In the genomic region with DNA sequence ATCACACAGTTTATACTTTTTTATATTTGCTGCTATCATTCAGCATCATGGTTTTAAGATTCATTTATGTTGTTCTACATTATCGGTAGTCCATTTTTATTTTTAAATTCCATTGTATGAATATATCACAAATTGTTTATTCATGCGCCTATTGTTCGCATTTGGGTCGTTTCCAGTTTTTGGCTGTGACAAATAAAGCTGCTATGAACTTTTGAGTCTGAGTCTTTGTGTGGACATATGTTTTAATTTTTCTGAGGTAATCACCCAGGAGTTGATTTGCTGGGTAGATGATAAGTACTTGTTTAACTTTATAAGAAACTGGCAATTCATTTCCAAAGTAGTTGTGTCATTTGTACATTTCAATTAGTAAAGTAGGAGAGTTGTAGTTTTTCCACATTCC, we compare ENCODE assay signal across 24 cellular contexts.
"Had no signal": no experiment of that assay in that cellular context is flagged by ENCODE, and none has a peak within 500 bp of the region (broad histone marks: within the 10 kb centered on the region; RNA-seq: fewer than 3 reads in every experiment).

No MANE protein-coding gene starts in this region.

- H3K9me3 ChIP-seq: left lung, right lobe of liver, suprapubic skin, vagina had no signal

- DNase-seq: effector memory CD4-positive, alpha-beta T cell; foreskin melanocyte; glutamatergic neuron; heart right ventricle; hippocampal formation; left cardiac atrium; left lung; mammary epithelial cell; mesendoderm; midbrain; naive thymus-derived CD4-positive, alpha-beta T cell; right lobe of liver; stimulated activated CD4-positive, alpha-beta T cell treated with anti-CD3 and anti-CD28 coated beads, Interleukin-12 subunit alpha, Interleukin-12 subunit beta, amount 100 ng/mL, for 4 hours; stimulated activated CD4-positive, alpha-beta T cell treated with anti-CD3 and anti-CD28 coated beads, Interleukin-1b, Interleukin-23, amount 100 ng/mL, for 48 hours; stimulated activated CD4-positive, alpha-beta T cell treated with anti-CD3 and anti-CD28 coated beads, Interleukin-4, amount 100 ng/mL, for 1 hour; stimulated activated CD8-positive, alpha-beta memory T cell treated with anti-CD3 and anti-CD28 coated beads, Interleukin-4, amount 100 ng/mL, for 48 hours; stimulated activated naive CD4-positive, alpha-beta T cell; stimulated activated naive CD8-positive, alpha-beta T cell treated with anti-CD3 and anti-CD28 coated beads, Interleukin-15, amount 100 ng/mL, for 72 hours; trophoblast cell had no signal

- H2AFZ ChIP-seq: neural progenitor cell, parathyroid adenoma had no signal

- H3K9ac ChIP-seq: neural progenitor cell, parathyroid adenoma had no signal

- H3K79me2 ChIP-seq: parathyroid adenoma had no signal

- H3K36me3 ChIP-seq: heart right ventricle, left lung, neural progenitor cell, right lobe of liver, suprapubic skin, vagina had no signal

- ATAC-seq: heart right ventricle; left cardiac atrium; left lung; naive thymus-derived CD4-positive, alpha-beta T cell; right lobe of liver; stimulated activated naive CD8-positive, alpha-beta T cell treated with anti-CD3 and anti-CD28 coated beads, Interleukin-15, amount 100 ng/mL, for 72 hours had no signal

- H3K4me3 ChIP-seq: heart right ventricle, left lung, neural progenitor cell, right lobe of liver, smooth muscle cell, suprapubic skin, vagina had no signal

- H3K4me1 ChIP-seq: neural progenitor cell, parathyroid adenoma, right lobe of liver, vagina had no signal

- H3K27me3 ChIP-seq: heart right ventricle, left lung, neural progenitor cell, right lobe of liver, suprapubic skin, vagina had no signal

- H3K4me2 ChIP-seq: neural progenitor cell, smooth muscle cell had no signal

- H3K27ac ChIP-seq: heart right ventricle, left lung, neural progenitor cell, parathyroid adenoma, right lobe of liver, suprapubic skin, vagina had no signal
